8 cellular contexts compared by ENCODE assay signal in genomic region chr14:23539209-23539866, GRCh38. TPM values are rescaled to one million over a fixed set of nuclear protein-coding genes. Genes with fewer than 3 reads are reported as not detected.
DNase-seq lines count a peak whose midpoint lies in the region; ATAC-seq, FAIRE-seq and TF ChIP-seq lines count a peak whose summit lies in the region.

No MANE protein-coding gene starts in this region.

- peak overlapping the region; percentile 31 for H3K27ac Mint-ChIP-seq in mesothelial cell of epicardium

- no peaks in the 10 kb centered on the region for H4K20me1 ChIP-seq in endothelial cell of umbilical vein (replicated peaks; ENCODE audit: control insufficient read depth, extremely low read depth, insufficient read depth, low read length)

- peaks cover 3% of the 10 kb centered on the region for H3K36me3 Mint-ChIP-seq in mesothelial cell of epicardium

- H3K36me3 ChIP-seq in endothelial cell of umbilical vein (ENCODE audit: control insufficient read depth in 2 of 2, extremely low read depth in 1 of 2, insufficient read depth in 2 of 2, low read length in 2 of 2) = no peaks in the 10 kb centered on the region
- H3K36me3 ChIP-seq in effector memory CD4-positive, alpha-beta T cell (ENCODE audit: control insufficient read depth, insufficient read depth, low read length) = no peaks in the 10 kb centered on the region

- H3K4me1 ChIP-seq in endothelial cell of umbilical vein (ENCODE audit: control insufficient read depth, extremely low read depth, insufficient read depth, low read length) = no peaks in the 10 kb centered on the region
- H3K4me1 ChIP-seq in effector memory CD4-positive, alpha-beta T cell (ENCODE audit: control insufficient read depth, insufficient read depth, low read length, poor library complexity, severe bottlenecking) = no peaks in the 10 kb centered on the region

- dilution Hi-C loops in endothelial cell of umbilical vein (cut with MboI; ENCODE audit: extremely low pct_ligation_motif_present, low sequenced_read_pairs) = no loop called here

- no peak for ATAC-seq in HG03469 (IDR thresholded peaks at IDR 0.05; ENCODE audit: unreplicated experiment)

- no peaks in the 10 kb centered on the region for H3K79me2 ChIP-seq in endothelial cell of umbilical vein (ENCODE audit: control insufficient read depth, insufficient read depth, low read length)

- peak; percentile 85 for FAIRE-seq in endothelial cell of umbilical vein (lab: Jason Lieb, UNC)

- TF ChIP-seq POLR2A in endothelial cell of umbilical vein (IDR thresholded peaks at IDR 0.05; ENCODE audit: low read depth, low read length) = no peak

- H3K4me1 Mint-ChIP-seq in mesothelial cell of epicardium = peaks cover 24% of the 10 kb centered on the region

- no peaks in the 10 kb centered on the region for H3K9me3 ChIP-seq in endothelial cell of umbilical vein (replicated peaks; ENCODE audit: control insufficient read depth, insufficient read depth, low read length)
- no peaks in the 10 kb centered on the region for H3K9me3 ChIP-seq in effector memory CD4-positive, alpha-beta T cell (ENCODE audit: control insufficient read depth, low read length)

- in situ Hi-C loops in KBM-7 (cut with MboI; ENCODE audit: low pct_unique_long_range_greater_than_20kb, low sequenced_read_pairs) = no loop called here

- no peaks in the 10 kb centered on the region for H3K27me3 Mint-ChIP-seq in mesothelial cell of epicardium (ENCODE audit: low read depth)

- POLR2A ChIA-PET in endothelial cell of umbilical vein (lab: Charles Lee) = no interaction called here

- intact Hi-C loops in endothelial cell of umbilical vein (cut with micrococcal nuclease) = loop anchor here (1.0 kb wide), 1 partner anchor 61 kb away; no protein-coding TSS in a partner anchor

- H3K4me2 ChIP-seq in endothelial cell of umbilical vein (ENCODE audit: insufficient read depth, low read length) = no peak overlapping the region

- H2AFZ ChIP-seq in endothelial cell of umbilical vein (ENCODE audit: low read depth, low read length) = no peak overlapping the region

- H3K4me3 Mint-ChIP-seq in mesothelial cell of epicardium = peak overlapping the region; percentile 1

- peak; percentile 53 for DNase-seq in 8988T
- DNase-seq in Daoy (ENCODE audit: low read depth) = peak; percentile 44
- peak; percentile 52 for DNase-seq in KBM-7
- DNase-seq in SK-N-DZ (ENCODE audit: low spot score) = peak; percentile 82
- peak; percentile 45 for DNase-seq in endothelial cell of umbilical vein (ENCODE audit: low read depth, low spot score)
- no peak for DNase-seq in mesothelial cell of epicardium (ENCODE audit: low spot score in 2 of 2, unreplicated experiment in 2 of 2)
- DNase-seq in effector memory CD4-positive, alpha-beta T cell = no peak

- H3K9me1 ChIP-seq in endothelial cell of umbilical vein (replicated peaks; ENCODE audit: control insufficient read depth, extremely low read depth, insufficient read depth, low read length) = no peaks in the 10 kb centered on the region

- no peak overlapping the region for H3K27ac ChIP-seq in endothelial cell of umbilical vein (ENCODE audit: insufficient read depth, low read depth, low read length)
- no peak overlapping the region for H3K27ac ChIP-seq in effector memory CD4-positive, alpha-beta T cell (ENCODE audit: insufficient read depth, low read length, poor library complexity, severe bottlenecking)

- no peaks in the 10 kb centered on the region for H3K9me3 Mint-ChIP-seq in mesothelial cell of epicardium

- CTCF ChIA-PET in endothelial cell of umbilical vein (lab: Charles Lee) = interaction anchor here (0.9 to 2.5 kb wide), 9 partner anchors 11 to 61 kb away, joined by 3 to 39 read pairs (median 4); partner anchors contain the start of gene ZFHX2

- peak; percentile 66 to 78 for TF ChIP-seq CTCF in endothelial cell of umbilical vein (IDR thresholded peaks at IDR 0.05; ENCODE audit: extremely low read depth in 1 of 2, insufficient read depth in 1 of 2, low read depth in 1 of 2, low read length in 2 of 2)
- TF ChIP-seq CTCF in mesothelial cell of epicardium (IDR thresholded peaks at IDR 0.05; ENCODE audit: unreplicated experiment) = peak; percentile 76

- no TSS peak for BruUV-seq in endothelial cell of umbilical vein (replicated peaks; lab: Mats Ljungman, UMichigan)

- no peak overlapping the region for H3K9ac ChIP-seq in endothelial cell of umbilical vein (replicated peaks; ENCODE audit: extremely low read depth, insufficient read depth, low read length)

- no peaks in the 10 kb centered on the region for H3K27me3 ChIP-seq in endothelial cell of umbilical vein (ENCODE audit: control insufficient read depth in 2 of 2, insufficient read depth in 2 of 2, low read length in 2 of 2)
- no peaks in the 10 kb centered on the region for H3K27me3 ChIP-seq in effector memory CD4-positive, alpha-beta T cell (replicated peaks; ENCODE audit: control insufficient read depth, insufficient read depth, low read length, poor library complexity, severe bottlenecking)

- H3K4me3 ChIP-seq in endothelial cell of umbilical vein (replicated peaks in 1 of 3; ENCODE audit: insufficient read depth in 1 of 3, low read depth in 1 of 3, low read length in 3 of 3) = no peak overlapping the region
- no peak overlapping the region for H3K4me3 ChIP-seq in effector memory CD4-positive, alpha-beta T cell (ENCODE audit: insufficient read depth, low read depth, low read length, poor library complexity, severe bottlenecking)

TF ChIP-seq in endothelial cell of umbilical vein, 7 proteins besides CTCF, POLR2A, EP300 and RAD21 (continues in another document):
- TF ChIP-seq JUN (IDR thresholded peaks at IDR 0.05; ENCODE audit: borderline replicate concordance, insufficient read depth, insufficient read length, low read depth) (no peak), FOS (IDR thresholded peaks at IDR 0.05; ENCODE audit: borderline replicate concordance, insufficient read depth, low read length) (no peak), GATA2 (IDR thresholded peaks at IDR 0.05; ENCODE audit: insufficient read depth, insufficient read length, low read depth, low read length) (no peak)

RNA-seq across cellular contexts. Expression of gene ZFHX2, which starts 12.2 kb away (rescaled TPM):
- 0.23 and 0.42 TPM in 2 replicates for total RNA-seq in Daoy (2014; rRNA removed; shearing (Covaris generic))
- polyA plus RNA-seq in SK-N-DZ (2014; cell fraction: cytosol; rRNA removed) = 0.60 and 0.78 TPM in 2 replicates
- 0.12 and 2.2 TPM in 2 replicates for polyA plus RNA-seq in SK-N-DZ (2014; cell fraction: nucleus; rRNA removed)
- total RNA-seq in endothelial cell of umbilical vein (2.0 and 2.3 TPM in 2 replicates), mesothelial cell of epicardium (9.8 to 14.4 TPM (median 13.7 TPM) in 3 replicates)
- polyA plus RNA-seq in endothelial cell of umbilical vein = 0.21 and 0.25 TPM in 2 replicates
- polyA plus RNA-seq in endothelial cell of umbilical vein (2011; cell fraction: cytosol; rRNA removed) = 0.14 and 0.17 TPM in 2 replicates
- 0.50 and 0.86 TPM in 2 replicates for polyA plus RNA-seq in endothelial cell of umbilical vein (2011; cell fraction: nucleus; rRNA removed)
- 0.94 and 1.1 TPM in 2 replicates for polyA plus RNA-seq in endothelial cell of umbilical vein (2012)
- polyA minus RNA-seq in endothelial cell of umbilical vein = 0.53 and 1.1 TPM in 2 replicates
- not detected for polyA minus RNA-seq in endothelial cell of umbilical vein (2011; cell fraction: cytosol; rRNA and poly(A)+ RNA removed)
- polyA minus RNA-seq in endothelial cell of umbilical vein (2011; cell fraction: nucleus; rRNA and poly(A)+ RNA removed) = 1.6 and 1.7 TPM in 2 replicates

RNA-seq across cellular contexts. Expression of gene THTPA, which starts 16.7 kb away (rescaled TPM):
- 8.5 and 9.0 TPM in 2 replicates for total RNA-seq in Daoy (2014; rRNA removed; shearing (Covaris generic))
- polyA plus RNA-seq in SK-N-DZ (2014; cell fraction: cytosol; rRNA removed) = 28.8 and 33.0 TPM in 2 replicates
- polyA plus RNA-seq in SK-N-DZ (2014; cell fraction: nucleus; rRNA removed) = 19.2 and 20.1 TPM in 2 replicates
- total RNA-seq in endothelial cell of umbilical vein (9.8 and 12.5 TPM in 2 replicates), mesothelial cell of epicardium (13.9 to 17.7 TPM (median 15.2 TPM) in 3 replicates)
- 9.5 and 10.8 TPM in 2 replicates for polyA plus RNA-seq in endothelial cell of umbilical vein
- 4.9 and 5.7 TPM in 2 replicates for polyA plus RNA-seq in endothelial cell of umbilical vein (2011; cell fraction: cytosol; rRNA removed)
- 31.7 and 46.4 TPM in 2 replicates for polyA plus RNA-seq in endothelial cell of umbilical vein (2011; cell fraction: nucleus; rRNA removed)
- 9.3 and 9.5 TPM in 2 replicates for polyA plus RNA-seq in endothelial cell of umbilical vein (2012)
- polyA minus RNA-seq in endothelial cell of umbilical vein = 9.5 and 12.1 TPM in 2 replicates
- polyA minus RNA-seq in endothelial cell of umbilical vein (2011; cell fraction: cytosol; rRNA and poly(A)+ RNA removed) = 11.2 TPM
- 7.0 and 10.4 TPM in 2 replicates for polyA minus RNA-seq in endothelial cell of umbilical vein (2011; cell fraction: nucleus; rRNA and poly(A)+ RNA removed)

RNA-seq across cellular contexts. Expression of gene AP1G2, which starts 28.3 kb away (rescaled TPM):
- total RNA-seq in Daoy (2014; rRNA removed; shearing (Covaris generic)) = 10.2 and 47.7 TPM in 2 replicates
- polyA plus RNA-seq in SK-N-DZ (2014; cell fraction: cytosol; rRNA removed) = 16.5 and 29.8 TPM in 2 replicates
- polyA plus RNA-seq in SK-N-DZ (2014; cell fraction: nucleus; rRNA removed) = 352 and 499 TPM in 2 replicates
- total RNA-seq in endothelial cell of umbilical vein (30.5 and 39.0 TPM in 2 replicates), mesothelial cell of epicardium (268 to 271 TPM (median 269 TPM) in 3 replicates)
- polyA plus RNA-seq in endothelial cell of umbilical vein = 55.8 and 63.2 TPM in 2 replicates
- polyA plus RNA-seq in endothelial cell of umbilical vein (2011; cell fraction: cytosol; rRNA removed) = 23.2 and 24.6 TPM in 2 replicates
- 353 and 440 TPM in 2 replicates for polyA plus RNA-seq in endothelial cell of umbilical vein (2011; cell fraction: nucleus; rRNA removed)
- 41.4 and 64.3 TPM in 2 replicates for polyA plus RNA-seq in endothelial cell of umbilical vein (2012)
- polyA minus RNA-seq in endothelial cell of umbilical vein = 42.1 and 48.4 TPM in 2 replicates
- 23.1 TPM for polyA minus RNA-seq in endothelial cell of umbilical vein (2011; cell fraction: cytosol; rRNA and poly(A)+ RNA removed)
- 55.4 and 59.4 TPM in 2 replicates for polyA minus RNA-seq in endothelial cell of umbilical vein (2011; cell fraction: nucleus; rRNA and poly(A)+ RNA removed)

RNA-seq across cellular contexts. Expression of gene JPH4, which starts 39.3 kb away (rescaled TPM):
- 0.29 TPM in 1 of 2 replicates, not detected in the other for total RNA-seq in Daoy (2014; rRNA removed; shearing (Covaris generic))
- polyA plus RNA-seq in SK-N-DZ (2014; cell fraction: cytosol; rRNA removed) = 22.3 and 34.8 TPM in 2 replicates
- 32.7 and 37.2 TPM in 2 replicates for polyA plus RNA-seq in SK-N-DZ (2014; cell fraction: nucleus; rRNA removed)
- total RNA-seq in endothelial cell of umbilical vein (not detected in 2 replicates), mesothelial cell of epicardium (6.4 to 7.4 TPM (median 7.3 TPM) in 3 replicates)
- 0.06 TPM in 1 of 2 replicates, not detected in the other for polyA plus RNA-seq in endothelial cell of umbilical vein
- polyA plus RNA-seq in endothelial cell of umbilical vein (2011; cell fraction: cytosol; rRNA removed) = not detected in 2 replicates
- 0.08 TPM in 1 of 2 replicates, not detected in the other for polyA plus RNA-seq in endothelial cell of umbilical vein (2011; cell fraction: nucleus; rRNA removed)
- 0.10 TPM in 1 of 2 replicates, not detected in the other for polyA plus RNA-seq in endothelial cell of umbilical vein (2012)
- not detected in 2 replicates for polyA minus RNA-seq in endothelial cell of umbilical vein
- not detected for polyA minus RNA-seq in endothelial cell of umbilical vein (2011; cell fraction: cytosol; rRNA and poly(A)+ RNA removed)
- polyA minus RNA-seq in endothelial cell of umbilical vein (2011; cell fraction: nucleus; rRNA and poly(A)+ RNA removed) = not detected in 2 replicates

Comparison
In these comparisons a context has a peak if more than half of its experiments do, and no peak if none do; other contexts are left out.
1. DNase-seq: peak in 8988T (single experiment), Daoy (single experiment), KBM-7 (single experiment), SK-N-DZ (single experiment) and endothelial cell of umbilical vein (single experiment); none in mesothelial cell of epicardium (0 of 2) and effector memory CD4-positive, alpha-beta T cell (0 of 3).